7 cellular contexts compared by ENCODE assay signal in the genomic region with DNA sequence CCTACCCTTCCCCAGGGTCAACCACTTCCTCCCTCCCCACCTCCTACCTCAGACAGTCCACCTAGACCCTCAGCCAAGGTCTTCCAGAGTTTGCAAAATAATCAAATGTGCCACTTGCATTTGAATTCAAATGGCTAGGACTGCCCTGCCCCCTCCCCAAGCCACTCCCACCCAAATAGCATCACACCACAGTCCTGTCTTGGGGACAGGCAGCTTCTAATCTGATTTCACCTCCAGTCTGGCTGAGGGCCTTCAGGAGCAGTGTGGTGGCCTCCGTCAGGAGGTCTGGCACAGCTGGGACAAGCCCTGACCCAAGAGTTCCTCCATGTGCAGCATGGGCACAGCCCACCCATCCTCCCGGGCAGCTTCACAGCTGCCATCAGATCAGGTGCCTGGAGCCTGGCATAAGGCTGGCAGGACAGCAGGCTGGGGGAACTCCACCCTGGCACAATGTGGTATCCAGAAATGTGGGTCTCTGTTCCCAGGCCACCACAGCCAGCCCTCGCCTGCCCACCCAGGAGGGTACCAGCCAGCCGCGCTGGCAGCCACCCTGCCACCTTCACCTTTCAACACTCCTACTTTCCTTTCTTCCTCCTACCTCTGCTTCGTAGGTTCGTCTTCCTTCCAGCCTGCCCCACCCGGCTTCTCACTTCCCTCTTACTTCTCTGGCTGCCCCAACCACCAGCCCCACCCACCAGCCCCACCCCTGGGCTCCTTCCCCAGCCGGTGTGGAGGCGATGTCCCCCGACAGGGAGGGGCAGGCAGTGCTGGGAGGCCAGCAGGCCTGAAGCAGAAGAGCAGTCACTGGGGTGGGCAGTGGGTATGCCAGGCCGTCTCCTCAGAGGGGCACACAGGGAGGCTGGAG. TPM values are rescaled to one million over a fixed set of nuclear protein-coding genes. Genes with fewer than 3 reads are reported as not detected.
A peak's percentile ranks its signal among the peaks of the same experiment; 100 is the strongest.
DNase-seq lines count a peak whose midpoint lies in the region; ATAC-seq and TF ChIP-seq lines count a peak whose summit lies in the region.

Gene CAPG, minus strand, starts transcription at position 648 of the 865 bp plus-strand sequence. CDS start 8,221 bp downstream, outside the sequence.

- TF ChIP-seq POLR2A in GM19193 (IDR thresholded peaks at IDR 0.05; ENCODE audit: extremely low read depth, insufficient read depth, insufficient read length) = peak; percentile 56

- H3K27me3 Mint-ChIP-seq in chondrocyte (ENCODE audit: low read depth) = no peaks in the 10 kb centered on the region

- TF ChIP-seq CTCF in chondrocyte (IDR thresholded peaks at IDR 0.05) = no peak

- no peaks in the 10 kb centered on the region for H3K36me3 Mint-ChIP-seq in chondrocyte (ENCODE audit: low read depth)

- H3K4me1 Mint-ChIP-seq in chondrocyte (ENCODE audit: low read depth) = peaks cover 58% of the 10 kb centered on the region

- no peak within 1 kb of the TSS for H3K4me3 Mint-ChIP-seq in chondrocyte (ENCODE audit: unreplicated experiment)

- no peaks in the 10 kb centered on the region for H3K9me3 Mint-ChIP-seq in chondrocyte (ENCODE audit: low read depth)

- DNase-seq in SKM-1 treated with dmso at 0.1 percent for 144 hours (lab: John Stamatoyannopoulos, UW; ENCODE audit: unreplicated experiment) (peak; percentile 91), chondrocyte (ENCODE audit: low spot score) (no peak), mucosa of gallbladder (ENCODE audit: low spot score) (peak; percentile 69), ureter (ENCODE audit: low spot score) (peak; percentile 89), NCI-H2081 (lab: John Stamatoyannopoulos, UW) (no peak)

- ATAC-seq in HG03108 (IDR thresholded peaks at IDR 0.05; ENCODE audit: unreplicated experiment) = peak; percentile 60

- peak within 1 kb of the TSS; percentile 54 for H3K27ac Mint-ChIP-seq in chondrocyte (ENCODE audit: unreplicated experiment)

RNA-seq across cellular contexts. Expression of gene CAPG, which starts in this region (rescaled TPM):
- total RNA-seq in chondrocyte = 40.5 to 77.6 TPM (median 76.5 TPM) in 3 replicates
- total RNA-seq in mucosa of gallbladder = 125 TPM
- total RNA-seq in ureter = 298 TPM

Comparison
In these comparisons a context has a peak if more than half of its experiments do, and no peak if none do; other contexts are left out.
1. DNase-seq: peak in SKM-1 treated with dmso at 0.1 percent for 144 hours (single experiment), mucosa of gallbladder (single experiment) and ureter (single experiment); none in chondrocyte (single experiment) and NCI-H2081 (0 of 2).